1 cellular context compared by ENCODE assay signal in genomic region chr5:125486634-125487033, GRCh38.
TF ChIP-seq lines count a peak whose summit lies in the region.

No MANE protein-coding gene starts in this region.

TF ChIP-seq in GM23338, 12 proteins besides CTCF, POLR2A, EP300 and RAD21 (continued from another document):
- TF ChIP-seq ETS1 (IDR thresholded peaks at IDR 0.05) (no peak), REST (IDR thresholded peaks at IDR 0.05; ENCODE audit: unreplicated experiment) (no peak), ZNF114 (CRISPR knock-in tag; IDR thresholded peaks at IDR 0.05) (no peak), POLR2AphosphoS5 (IDR thresholded peaks at IDR 0.05; ENCODE audit: low read depth) (no peak), JUNB (IDR thresholded peaks at IDR 0.05; ENCODE audit: unreplicated experiment) (no peak), NANOG (IDR thresholded peaks at IDR 0.05; ENCODE audit: borderline replicate concordance) (no peak), CREB1 (CRISPR knock-in tag; IDR thresholded peaks at IDR 0.05; ENCODE audit: low read depth) (no peak), STAT1 (IDR thresholded peaks at IDR 0.05; ENCODE audit: unreplicated experiment) (no peak), EZH2phosphoT487 (IDR thresholded peaks at IDR 0.05; ENCODE audit: unreplicated experiment) (no peak), ZNF331 (CRISPR knock-in tag; IDR thresholded peaks at IDR 0.05; ENCODE audit: low read depth) (no peak)
